19 cellular contexts compared by ENCODE assay signal in genomic region chr6:168619560-168620314, GRCh38.
A peak's percentile ranks its signal among the peaks of the same experiment; 100 is the strongest.
DNase-seq lines count a peak whose midpoint lies in the region; ATAC-seq and TF ChIP-seq lines count a peak whose summit lies in the region.
"Had no signal": no experiment of that assay in that cellular context is flagged by ENCODE, and none has a peak within 500 bp of the region (broad histone marks: within the 10 kb centered on the region; RNA-seq: fewer than 3 reads in every experiment).

No MANE protein-coding gene starts in this region.

- CTCF ChIA-PET in activated CD4-positive, alpha-beta memory T cell treated with anti-CD3 and anti-CD28 coated beads for 36 hours (lab: Charles Lee): no interaction called here
- CTCF ChIA-PET in activated CD4-positive, alpha-beta memory T cell treated with anti-CD3 and anti-CD28 coated beads, Interleukin-2, amount 10 ng/mL, durations not matched to agents 7 days and 5 days (lab: Charles Lee): no interaction called here

- peaks cover 3% of the 10 kb centered on the region for H3K27me3 Mint-ChIP-seq in activated CD4-positive, alpha-beta memory T cell treated with anti-CD3 and anti-CD28 coated beads for 36 hours
- H3K27me3 Mint-ChIP-seq in activated CD4-positive, alpha-beta memory T cell treated with anti-CD3 and anti-CD28 coated beads, Interleukin-2, amount 10 ng/mL, durations not matched to agents 7 days and 5 days: no peaks in the 10 kb centered on the region

- no peak overlapping the region for H3K4me3 ChIP-seq in osteoblast (ENCODE audit: insufficient read depth, low read length)
- H3K4me3 ChIP-seq in colonic mucosa: no peak overlapping the region
- H3K4me3 ChIP-seq: dorsolateral prefrontal cortex had no signal

- H3K9me3 ChIP-seq in osteoblast (ENCODE audit: low read depth, low read length): no peaks in the 10 kb centered on the region
- H3K9me3 ChIP-seq in colonic mucosa: no peaks in the 10 kb centered on the region
- H3K9me3 ChIP-seq: SK-N-SH had no signal

- no peaks in the 10 kb centered on the region for H3K79me2 ChIP-seq in osteoblast (ENCODE audit: insufficient read depth, low read length)

- peak; percentile 39 for DNase-seq in activated CD4-positive, alpha-beta memory T cell treated with anti-CD3 and anti-CD28 coated beads for 36 hours
- no peak for DNase-seq in activated CD4-positive, alpha-beta memory T cell treated with anti-CD3 and anti-CD28 coated beads, Interleukin-2, amount 10 ng/mL, durations not matched to agents 7 days and 5 days
- DNase-seq in KBM-7 (peak; percentile 8), osteoblast (ENCODE audit: insufficient read length, low spot score, missing footprints) (peak; percentile 53), colonic mucosa (no peak), HuH-7.5 (ENCODE audit: low spot score) (no peak)
- peak in 1 of 2 donors; percentile 15 for DNase-seq in activated naive CD4-positive, alpha-beta T cell treated with anti-CD3 and anti-CD28 coated beads, Interleukin-2, amount 50 U/mL, for 72 hours (ENCODE audit: low spot score in 2 of 2)
- DNase-seq: amygdala; C1 segment of cervical spinal cord; dorsolateral prefrontal cortex; foreskin keratinocyte; H7; hypothalamus; NCI-H1930; NCI-H446; SK-N-SH; stimulated activated CD4-positive, alpha-beta T cell treated with anti-CD3 and anti-CD28 coated beads, Interleukin-2, amount 100 ng/mL, for 24 hours had no signal

- no peak overlapping the region for H3K4me3 Mint-ChIP-seq in activated CD4-positive, alpha-beta memory T cell treated with anti-CD3 and anti-CD28 coated beads for 36 hours
- H3K4me3 Mint-ChIP-seq in activated CD4-positive, alpha-beta memory T cell treated with anti-CD3 and anti-CD28 coated beads, Interleukin-2, amount 10 ng/mL, durations not matched to agents 7 days and 5 days: no peak overlapping the region

- H3K4me1 ChIP-seq in osteoblast (ENCODE audit: insufficient read depth, low read length) (no peaks in the 10 kb centered on the region), colonic mucosa (no peaks in the 10 kb centered on the region)
- H3K4me1 ChIP-seq: foreskin keratinocyte had no signal

- no peak overlapping the region for H3K27ac Mint-ChIP-seq in activated CD4-positive, alpha-beta memory T cell treated with anti-CD3 and anti-CD28 coated beads for 36 hours
- H3K27ac Mint-ChIP-seq in activated CD4-positive, alpha-beta memory T cell treated with anti-CD3 and anti-CD28 coated beads, Interleukin-2, amount 10 ng/mL, durations not matched to agents 7 days and 5 days: no peak overlapping the region
- H3K27ac Mint-ChIP-seq in activated naive CD4-positive, alpha-beta T cell treated with anti-CD3 and anti-CD28 coated beads, Interleukin-2, amount 50 U/mL, for 72 hours: no peak overlapping the region

- no peaks in the 10 kb centered on the region for H4K20me1 ChIP-seq in osteoblast (ENCODE audit: insufficient read depth, low read length)

- H3K36me3 ChIP-seq in osteoblast (ENCODE audit: insufficient read depth, low read length) (no peaks in the 10 kb centered on the region), colonic mucosa (no peaks in the 10 kb centered on the region)

- TF ChIP-seq CTCF in osteoblast (IDR thresholded peaks at IDR 0.05; ENCODE audit: extremely low read depth, low read depth, low read length) (no peak), colonic mucosa (IDR thresholded peaks at IDR 0.05) (no peak)

- H3K27ac ChIP-seq in osteoblast (ENCODE audit: low read depth, low read length) (no peak overlapping the region), colonic mucosa (no peak overlapping the region)
- H3K27ac ChIP-seq: dorsolateral prefrontal cortex, epithelial cell of prostate, foreskin keratinocyte had no signal

- H3K4me1 Mint-ChIP-seq in activated CD4-positive, alpha-beta memory T cell treated with anti-CD3 and anti-CD28 coated beads for 36 hours (ENCODE audit: low read depth): peaks cover 12% of the 10 kb centered on the region
- peaks cover 18% of the 10 kb centered on the region for H3K4me1 Mint-ChIP-seq in activated CD4-positive, alpha-beta memory T cell treated with anti-CD3 and anti-CD28 coated beads, Interleukin-2, amount 10 ng/mL, durations not matched to agents 7 days and 5 days

- in situ Hi-C loops in KBM-7 (cut with MboI; ENCODE audit: low pct_unique_long_range_greater_than_20kb, low sequenced_read_pairs): no loop called here

- POLR2A ChIA-PET in activated CD4-positive, alpha-beta memory T cell treated with anti-CD3 and anti-CD28 coated beads for 36 hours (lab: Charles Lee): no interaction called here
- POLR2A ChIA-PET in activated CD4-positive, alpha-beta memory T cell treated with anti-CD3 and anti-CD28 coated beads, Interleukin-2, amount 10 ng/mL, durations not matched to agents 7 days and 5 days (lab: Charles Lee): no interaction called here

- H3K9me3 Mint-ChIP-seq in activated CD4-positive, alpha-beta memory T cell treated with anti-CD3 and anti-CD28 coated beads for 36 hours: peaks cover 15% of the 10 kb centered on the region
- peaks cover 30% of the 10 kb centered on the region for H3K9me3 Mint-ChIP-seq in activated CD4-positive, alpha-beta memory T cell treated with anti-CD3 and anti-CD28 coated beads, Interleukin-2, amount 10 ng/mL, durations not matched to agents 7 days and 5 days
- peaks cover 3 to 25% of the 10 kb centered on the region in 2 donors for H3K9me3 Mint-ChIP-seq in activated naive CD4-positive, alpha-beta T cell treated with anti-CD3 and anti-CD28 coated beads, Interleukin-2, amount 50 U/mL, for 72 hours

- no peak overlapping the region for H3K9ac ChIP-seq in colonic mucosa (ENCODE audit: low read depth in 2 of 2, low read length in 2 of 2)
- H3K9ac ChIP-seq: SK-N-SH had no signal

- H2AFZ ChIP-seq in osteoblast (ENCODE audit: low read length): no peak overlapping the region

- H3K27me3 ChIP-seq in osteoblast (ENCODE audit: insufficient read depth, low read length): no peaks in the 10 kb centered on the region
- H3K27me3 ChIP-seq in colonic mucosa: no peaks in the 10 kb centered on the region
- H3K27me3 ChIP-seq: foreskin keratinocyte had no signal

- peak; percentile 74 to 79 for ATAC-seq in activated naive CD4-positive, alpha-beta T cell treated with anti-CD3 and anti-CD28 coated beads, Interleukin-2, amount 50 U/mL, for 72 hours
- no peak for ATAC-seq in HG03280 (IDR thresholded peaks at IDR 0.05; ENCODE audit: unreplicated experiment)
- ATAC-seq: foreskin keratinocyte had no signal

- intact Hi-C loops in activated CD4-positive, alpha-beta memory T cell treated with anti-CD3 and anti-CD28 coated beads for 36 hours (cut with micrococcal nuclease): no loop called here
- intact Hi-C loops in colonic mucosa (cut with DNase I): loop anchor here (10.0 kb wide), 1 partner anchor 265 kb away; no protein-coding TSS in a partner anchor

- no peaks in the 10 kb centered on the region for H3K36me3 Mint-ChIP-seq in activated CD4-positive, alpha-beta memory T cell treated with anti-CD3 and anti-CD28 coated beads for 36 hours
- no peaks in the 10 kb centered on the region for H3K36me3 Mint-ChIP-seq in activated CD4-positive, alpha-beta memory T cell treated with anti-CD3 and anti-CD28 coated beads, Interleukin-2, amount 10 ng/mL, durations not matched to agents 7 days and 5 days (ENCODE audit: low read depth)
- H3K36me3 Mint-ChIP-seq in activated naive CD4-positive, alpha-beta T cell treated with anti-CD3 and anti-CD28 coated beads, Interleukin-2, amount 50 U/mL, for 72 hours: peaks cover 11 to 22% of the 10 kb centered on the region in 2 donors

- no peak overlapping the region for H3K4me2 ChIP-seq in osteoblast (ENCODE audit: insufficient read depth, low read length)
- H3K4me2 ChIP-seq: SK-N-SH had no signal

Comparison
In these comparisons a context has a peak if more than half of its experiments do, and no peak if none do; other contexts are left out.
1. DNase-seq: peak in activated CD4-positive, alpha-beta memory T cell treated with anti-CD3 and anti-CD28 coated beads for 36 hours (single experiment), KBM-7 (single experiment) and osteoblast (single experiment); none in activated CD4-positive, alpha-beta memory T cell treated with anti-CD3 and anti-CD28 coated beads, Interleukin-2, amount 10 ng/mL, durations not matched to agents 7 days and 5 days (single experiment), colonic mucosa (single experiment) and HuH-7.5 (single experiment).